14 cellular contexts compared by ENCODE assay signal in genomic region chr1:245298781-245299180, GRCh38.
DNase-seq lines count a peak whose midpoint lies in the region; ATAC-seq and TF ChIP-seq lines count a peak whose summit lies in the region.
"Had no signal": no experiment of that assay in that cellular context is flagged by ENCODE, and none has a peak within 500 bp of the region (broad histone marks: within the 10 kb centered on the region; RNA-seq: fewer than 3 reads in every experiment).

No MANE protein-coding gene starts in this region.

- peaks cover 4% of the 10 kb centered on the region for H4K20me1 ChIP-seq in hepatocyte (ENCODE audit: insufficient read depth, poor library complexity, severe bottlenecking)

- no peak overlapping the region for H3K4me3 Mint-ChIP-seq in stimulated activated memory B cell treated with anti-CD40 and anti-IgM and Interleukin-4, amounts not matched to agents 10 μg/mL and 1 μg/mL and 100 μg/mL, for 72 hours
- H3K4me3 Mint-ChIP-seq: activated CD4-positive, alpha-beta T cell treated with anti-CD3 and anti-CD28 coated beads for 36 hours had no signal

- H3K4me3 ChIP-seq in psoas muscle: peak overlapping the region; percentile 7
- no peak overlapping the region for H3K4me3 ChIP-seq in hepatocyte
- H3K4me3 ChIP-seq: GM12878 had no signal

- no peak overlapping the region for H3K4me2 ChIP-seq in hepatocyte

- no peak for TF ChIP-seq POLR2A in erythroblast (IDR thresholded peaks at IDR 0.05; ENCODE audit: low read length)

- TF ChIP-seq CTCF in psoas muscle (IDR thresholded peaks at IDR 0.05) (no peak), hepatocyte (IDR thresholded peaks at IDR 0.05; ENCODE audit: poor library complexity) (no peak)

- H3K9me2 ChIP-seq in hepatocyte (replicated peaks; ENCODE audit: insufficient read depth): no peaks in the 10 kb centered on the region

- H3K9me3 ChIP-seq in psoas muscle: no peaks in the 10 kb centered on the region
- H3K9me3 ChIP-seq in hepatocyte (ENCODE audit: low read depth): no peaks in the 10 kb centered on the region

- no peak overlapping the region for H3K27ac ChIP-seq in psoas muscle
- H3K27ac ChIP-seq in hepatocyte: no peak overlapping the region

- H3K36me3 ChIP-seq in psoas muscle (ENCODE audit: insufficient read depth in 1 of 2, low read depth in 1 of 2): no peaks in the 10 kb centered on the region
- H3K36me3 ChIP-seq in hepatocyte (replicated peaks; ENCODE audit: insufficient read depth, low read depth): no peaks in the 10 kb centered on the region

- DNase-seq in DMS 273 treated with DMSO at 0.1 percent for 48 hours (lab: John Stamatoyannopoulos, UW): peak; percentile 83
- peak; percentile 67 for DNase-seq in NCI-H446 treated with DMSO at 0.1 percent for 48 hours (lab: John Stamatoyannopoulos, UW)
- DNase-seq in fibroblast of peridontal ligament (ENCODE audit: extremely low read depth): peak; percentile 92
- DNase-seq in psoas muscle: no peak
- DNase-seq in hepatocyte (ENCODE audit: low spot score): no peak
- no peak for DNase-seq in erythroblast (lab: John Stamatoyannopoulos, UW)
- DNase-seq: activated CD4-positive, alpha-beta T cell treated with anti-CD3 and anti-CD28 coated beads for 36 hours; dermis blood vessel endothelial cell; Kasumi-1; NCI-H748 treated with DMSO at 0.1 percent for 48 hours; SIG-M5 had no signal

- ATAC-seq in psoas muscle (no peak), GM21717 (IDR thresholded peaks at IDR 0.05; ENCODE audit: unreplicated experiment) (no peak)
- ATAC-seq in stimulated activated memory B cell treated with anti-CD40 and anti-IgM and Interleukin-4, amounts not matched to agents 10 μg/mL and 1 μg/mL and 100 μg/mL, for 72 hours: no peak
- ATAC-seq: activated CD4-positive, alpha-beta T cell treated with anti-CD3 and anti-CD28 coated beads for 36 hours; GM12878 had no signal

- H3K79me2 ChIP-seq in hepatocyte: peaks cover 49% of the 10 kb centered on the region

- peaks cover 8% of the 10 kb centered on the region for H3K27me3 Mint-ChIP-seq in stimulated activated memory B cell treated with anti-CD40 and anti-IgM and Interleukin-4, amounts not matched to agents 10 μg/mL and 1 μg/mL and 100 μg/mL, for 72 hours

- no peaks in the 10 kb centered on the region for H3K4me1 ChIP-seq in psoas muscle
- no peaks in the 10 kb centered on the region for H3K4me1 ChIP-seq in hepatocyte (ENCODE audit: insufficient read depth)

- WGBS in psoas muscle, 3 donors: 26 to 41% (median 30%) methylated on average over 12 of the region's 12 CpGs
- 75% methylated on average over 12 of the region's 12 CpGs for WGBS in hepatocyte (ENCODE audit: low lambda C conversion rate, missing lambda C conversion rate)

- no peaks in the 10 kb centered on the region for H3K36me3 Mint-ChIP-seq in stimulated activated memory B cell treated with anti-CD40 and anti-IgM and Interleukin-4, amounts not matched to agents 10 μg/mL and 1 μg/mL and 100 μg/mL, for 72 hours

- H2AFZ ChIP-seq in hepatocyte: no peak overlapping the region

- peaks cover 0 to 13% (median 0%) of the 10 kb centered on the region in 3 donors for H3K27me3 ChIP-seq in psoas muscle (ENCODE audit: insufficient read depth in 3 of 3, low read length in 2 of 3)
- no peaks in the 10 kb centered on the region for H3K27me3 ChIP-seq in hepatocyte

- no peaks in the 10 kb centered on the region for H3K9me3 Mint-ChIP-seq in stimulated activated memory B cell treated with anti-CD40 and anti-IgM and Interleukin-4, amounts not matched to agents 10 μg/mL and 1 μg/mL and 100 μg/mL, for 72 hours

- H3K4me1 Mint-ChIP-seq in stimulated activated memory B cell treated with anti-CD40 and anti-IgM and Interleukin-4, amounts not matched to agents 10 μg/mL and 1 μg/mL and 100 μg/mL, for 72 hours: no peaks in the 10 kb centered on the region
- H3K4me1 Mint-ChIP-seq: activated CD4-positive, alpha-beta T cell treated with anti-CD3 and anti-CD28 coated beads for 36 hours had no signal

- no peak overlapping the region for H3K27ac Mint-ChIP-seq in stimulated activated memory B cell treated with anti-CD40 and anti-IgM and Interleukin-4, amounts not matched to agents 10 μg/mL and 1 μg/mL and 100 μg/mL, for 72 hours
- H3K27ac Mint-ChIP-seq: activated CD4-positive, alpha-beta T cell treated with anti-CD3 and anti-CD28 coated beads for 36 hours had no signal

- intact Hi-C loops in psoas muscle (cut with DNase I): no loop called here

Comparison
In these comparisons a context has a peak if more than half of its experiments do, and no peak if none do; other contexts are left out.
1. DNase-seq: peak in DMS 273 treated with DMSO at 0.1 percent for 48 hours (single experiment), NCI-H446 treated with DMSO at 0.1 percent for 48 hours (single experiment) and fibroblast of peridontal ligament (single experiment); none in psoas muscle (0 of 2), hepatocyte (single experiment) and erythroblast (0 of 2).